8 cellular contexts compared by ENCODE assay signal in genomic region chr15:29674661-29675533, GRCh38.
A peak's percentile ranks its signal among the peaks of the same experiment; 100 is the strongest.
DNase-seq lines count a peak whose midpoint lies in the region; ATAC-seq and TF ChIP-seq lines count a peak whose summit lies in the region.

No MANE protein-coding gene starts in this region.

- H3K4me1 ChIP-seq in SJSA1 (replicated peaks) (peaks cover 53% of the 10 kb centered on the region), heart right ventricle (peaks cover 0 to 19% (median 7%) of the 10 kb centered on the region in 9 donors)

- H3K4me3 ChIP-seq in SJSA1 (peak overlapping the region; percentile 44), heart right ventricle (peak overlapping the region in 9 of 10 donors; percentile 47 to 70 (median 59))

- no peaks in the 10 kb centered on the region for H3K36me3 ChIP-seq in SJSA1
- H3K36me3 ChIP-seq in heart right ventricle, result no peaks in the 10 kb centered on the region

- H3K9me3 ChIP-seq in SJSA1 (replicated peaks) (no peaks in the 10 kb centered on the region), heart right ventricle (no peaks in the 10 kb centered on the region)

- DNase-seq in ELF-1 (ENCODE audit: low read depth, low spot score), result peak; percentile 69
- peak in 1 of 2 experiments; percentile 74 for DNase-seq in SJSA1 (ENCODE audit: low read depth in 1 of 2, low spot score in 2 of 2)
- DNase-seq in heart right ventricle, result peak; percentile 39 to 58
- peak; percentile 80 for DNase-seq in posterior vena cava (ENCODE audit: low spot score)
- DNase-seq in stimulated activated CD4-positive, alpha-beta T cell treated with anti-CD3 and anti-CD28 coated beads, Interleukin-12 subunit alpha, Interleukin-12 subunit beta, amount 100 ng/mL, for 4 hours, result no peak
- no peak for DNase-seq in SHP77 (lab: John Stamatoyannopoulos, UW)
- DNase-seq in LoVo (ENCODE audit: low spot score), result no peak
- no peak for DNase-seq in NCI-H1105 (lab: John Stamatoyannopoulos, UW)

- H3K27ac ChIP-seq in SJSA1 (peak overlapping the region; percentile 36; the same call in 1 of the 2 replicates), heart right ventricle (no peak overlapping the region)

- H3K27me3 ChIP-seq in SJSA1 (replicated peaks) (no peaks in the 10 kb centered on the region), heart right ventricle (peaks cover 0 to 29% (median 0%) of the 10 kb centered on the region in 7 donors)

- peak; percentile 67 to 80 (median 74) for ATAC-seq in heart right ventricle

- TF ChIP-seq CTCF in heart right ventricle (IDR thresholded peaks at IDR 0.05), result no peak

- intact Hi-C loops in heart right ventricle (cut with DNase I), result loop anchor here in 2 of 10 donors (10.0 kb wide), 1 partner anchor 400 kb away; no protein-coding TSS in a partner anchor
- intact Hi-C loops in posterior vena cava (cut with DNase I), result no loop called here

- WGBS in heart right ventricle, 2 donors, result 1 to 4% methylated on average over 53 to 70 of the region's 74 CpGs

Comparison
In these comparisons a context has a peak if more than half of its experiments do, and no peak if none do; other contexts are left out.
1. DNase-seq: peak in ELF-1 (single experiment), heart right ventricle (2 of 2) and posterior vena cava (single experiment); none in stimulated activated CD4-positive, alpha-beta T cell treated with anti-CD3 and anti-CD28 coated beads, Interleukin-12 subunit alpha, Interleukin-12 subunit beta, amount 100 ng/mL, for 4 hours (single experiment), SHP77 (0 of 2), LoVo (single experiment) and NCI-H1105 (single experiment).